17 cellular contexts compared by ENCODE assay signal in the genomic region with DNA sequence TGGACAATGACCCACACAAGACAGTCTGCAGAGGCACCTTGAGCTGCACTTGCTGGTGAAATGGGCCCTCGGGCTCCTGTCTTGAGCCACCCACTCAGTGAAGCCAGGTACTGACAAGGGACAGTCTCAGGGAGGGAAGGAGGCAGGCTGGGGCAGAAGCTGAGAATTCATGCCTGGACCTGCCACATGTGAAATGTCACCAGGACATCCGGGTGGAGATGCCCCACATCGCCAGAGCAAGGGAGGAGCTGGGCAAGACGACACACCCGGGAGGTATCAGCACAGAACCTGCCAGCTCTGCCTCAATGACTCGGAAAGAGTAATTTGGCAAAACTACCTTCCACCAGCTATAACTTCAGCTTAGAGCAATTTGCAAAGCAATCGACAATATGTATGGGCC. TPM values are rescaled to one million over a fixed set of nuclear protein-coding genes. Genes with fewer than 3 reads are reported as not detected.
A peak's percentile ranks its signal among the peaks of the same experiment; 100 is the strongest.
DNase-seq lines count a peak whose midpoint lies in the region; ATAC-seq and TF ChIP-seq lines count a peak whose summit lies in the region.
"Had no signal": no experiment of that assay in that cellular context is flagged by ENCODE, and none has a peak within 500 bp of the region (broad histone marks: within the 10 kb centered on the region; RNA-seq: fewer than 3 reads in every experiment).

No MANE protein-coding gene starts in this region.

- no peak for DNase-seq in CD4-positive, alpha-beta memory T cell
- DNase-seq in T-cell = no peak
- peak; percentile 24 for DNase-seq in epithelial cell of prostate (ENCODE audit: low read depth, low spot score)
- no peak for DNase-seq in neuronal stem cell (ENCODE audit: low spot score)
- DNase-seq in WERI-Rb-1 = no peak
- DNase-seq in left lobe of liver (ENCODE audit: low spot score) = no peak
- DNase-seq: activated B cell treated with CpG ODN at 0.5 μM for 24 hours, heart left ventricle, KBM-7, left lung, NCI-H146, NCI-H510A treated with DMSO at 0.1 percent for 48 hours, SK-N-SH, T-helper 9 cell had no signal

- peak overlapping the region; percentile 65 for H3K18ac ChIP-seq in neuronal stem cell (ENCODE audit: low read length)

- no peak overlapping the region for H3K23ac ChIP-seq in neuronal stem cell (ENCODE audit: low read depth, low read length, poor library complexity)

- peaks cover 24 to 47% (median 36%) of the 10 kb centered on the region in 4 donors for H3K4me1 Mint-ChIP-seq in CD4-positive, alpha-beta memory T cell
- H3K4me1 Mint-ChIP-seq in T-cell = peaks cover 23 to 42% (median 26%) of the 10 kb centered on the region in 3 donors

- H4K91ac ChIP-seq in neuronal stem cell (ENCODE audit: low read depth, low read length, poor library complexity) = no peak overlapping the region

- H3K4me3 ChIP-seq in CD4-positive, alpha-beta memory T cell (ENCODE audit: low read length in 2 of 2) = no peak overlapping the region
- H3K4me3 ChIP-seq in neuronal stem cell (ENCODE audit: low read length in 2 of 2) (peak overlapping the region in 1 of 2 donors; percentile 28), WERI-Rb-1 (ENCODE audit: low read depth, low read length) (no peak overlapping the region)
- H3K4me3 ChIP-seq: heart left ventricle, left lung had no signal

- H3K4me3 Mint-ChIP-seq in CD4-positive, alpha-beta memory T cell = peak overlapping the region in 1 of 8 donors; percentile 24
- H3K4me3 Mint-ChIP-seq in T-cell = no peak overlapping the region
- H3K4me3 Mint-ChIP-seq: activated B cell treated with CpG ODN at 0.5 μM for 24 hours; activated T-helper 1 cell treated with anti-CD3 and anti-CD28 coated beads, Interleukin-12 subunit alpha, Interleukin-12 subunit beta, Interleukin-2, Interleukin-4 antibody, amounts not matched to agents 30 ng/mL and 10 ng/mL and 1 ng/mL, durations not matched to agents 14 hours and 24 hours and 36 hours had no signal

- H3K27ac ChIP-seq in CD4-positive, alpha-beta memory T cell (ENCODE audit: low read depth, low read length) = no peak overlapping the region
- H3K27ac ChIP-seq in epithelial cell of prostate (peak overlapping the region; percentile 59), neuronal stem cell (replicated peaks; ENCODE audit: low read length) (no peak overlapping the region), WERI-Rb-1 (no peak overlapping the region)
- H3K27ac ChIP-seq: left lung had no signal

- H2BK120ac ChIP-seq in neuronal stem cell (ENCODE audit: low read depth, low read length) = no peak overlapping the region

- no peak overlapping the region for H3K4ac ChIP-seq in neuronal stem cell (ENCODE audit: low read length)

- peak overlapping the region; percentile 61 for H2AK5ac ChIP-seq in neuronal stem cell (ENCODE audit: low read depth, low read length)

- CTCF ChIA-PET in CD4-positive, alpha-beta memory T cell (lab: Charles Lee; ENCODE audit: partially characterized antibody) = interaction anchor here (1.2 to 4.9 kb wide), 3 partner anchors 11 to 25 kb away, joined by 3 to 30 read pairs (median 4); a partner anchor contains a TSS
- CTCF ChIA-PET in T-cell (lab: Charles Lee) = no interaction called here

- H3K27me3 Mint-ChIP-seq in CD4-positive, alpha-beta memory T cell = no peaks in the 10 kb centered on the region
- H3K27me3 Mint-ChIP-seq in T-cell = no peaks in the 10 kb centered on the region
- H3K27me3 Mint-ChIP-seq: activated B cell treated with CpG ODN at 0.5 μM for 24 hours had no signal

- no peak overlapping the region for H4K8ac ChIP-seq in neuronal stem cell (ENCODE audit: low read depth, low read length)

- POLR2A ChIA-PET in CD4-positive, alpha-beta memory T cell (lab: Charles Lee; ENCODE audit: partially characterized antibody) = interaction anchor here (1.0 to 2.3 kb wide), 6 partner anchors 10 to 26 kb away, joined by 3 to 8 read pairs (median 4); no protein-coding TSS in a partner anchor
- POLR2A ChIA-PET in T-cell (lab: Charles Lee) = interaction anchor here in 1 of 2 donors (0.6 kb wide), 1 partner anchor 18 kb away, joined by 6 read pairs; no protein-coding TSS in a partner anchor

- no peak overlapping the region for H3K4me2 ChIP-seq in neuronal stem cell (ENCODE audit: insufficient read depth, low read length, poor library complexity, severe bottlenecking)
- H3K4me2 ChIP-seq: SK-N-SH had no signal

- no peak overlapping the region for H3K14ac ChIP-seq in neuronal stem cell (ENCODE audit: low read length)

- H2BK15ac ChIP-seq in neuronal stem cell (ENCODE audit: low read length) = no peak overlapping the region

- H3K9me3 ChIP-seq in CD4-positive, alpha-beta memory T cell (ENCODE audit: control insufficient read depth in 1 of 2, low read length in 2 of 2) = no peaks in the 10 kb centered on the region
- H3K9me3 ChIP-seq in neuronal stem cell (replicated peaks in 1 of 2; ENCODE audit: control insufficient read depth in 2 of 2, insufficient read depth in 1 of 2, low read depth in 1 of 2, low read length in 2 of 2) = no peaks in the 10 kb centered on the region
- no peaks in the 10 kb centered on the region for H3K9me3 ChIP-seq in WERI-Rb-1 (ENCODE audit: severe bottlenecking)
- H3K9me3 ChIP-seq: heart left ventricle, left lung, SK-N-SH had no signal

- H3K79me1 ChIP-seq in neuronal stem cell (ENCODE audit: low read depth, low read length) = no peaks in the 10 kb centered on the region

- H3K4me1 ChIP-seq in CD4-positive, alpha-beta memory T cell (ENCODE audit: insufficient read depth, low read length) = peaks cover 19% of the 10 kb centered on the region
- H3K4me1 ChIP-seq in neuronal stem cell (ENCODE audit: control insufficient read depth in 2 of 2, insufficient read depth in 1 of 2, low read depth in 1 of 2, low read length in 2 of 2) = no peaks in the 10 kb centered on the region
- H3K4me1 ChIP-seq: left lung had no signal

- peaks cover 8% of the 10 kb centered on the region for H3K36me3 ChIP-seq in CD4-positive, alpha-beta memory T cell (ENCODE audit: insufficient read depth, low read length)
- H3K36me3 ChIP-seq in neuronal stem cell (replicated peaks in 1 of 2; ENCODE audit: control insufficient read depth in 2 of 2, insufficient read depth in 2 of 2, low read length in 2 of 2) = no peaks in the 10 kb centered on the region
- no peaks in the 10 kb centered on the region for H3K36me3 ChIP-seq in WERI-Rb-1

- peak overlapping the region in 5 of 7 donors; percentile 41 to 81 (median 51) for H3K27ac Mint-ChIP-seq in CD4-positive, alpha-beta memory T cell
- peak overlapping the region; percentile 36 to 84 for H3K27ac Mint-ChIP-seq in T-cell
- H3K27ac Mint-ChIP-seq: activated B cell treated with CpG ODN at 0.5 μM for 24 hours had no signal

- intact Hi-C loops in CD4-positive, alpha-beta memory T cell (cut with micrococcal nuclease) = no loop called here

- WGBS in neuronal stem cell (ENCODE audit: extremely low coverage in 2 of 2, insufficient read length in 2 of 2, insufficient replicate concordance in 1 of 2), 2 donors = no CpG with 5 or more reads among the region's 7 CpGs

- H2AFZ ChIP-seq in neuronal stem cell (ENCODE audit: low read length) = no peak overlapping the region

- H3K36me3 Mint-ChIP-seq in CD4-positive, alpha-beta memory T cell = peaks cover under 1 to 22% of the 10 kb centered on the region in 2 donors
- peaks cover 9% of the 10 kb centered on the region for H3K36me3 Mint-ChIP-seq in T-cell
- H3K36me3 Mint-ChIP-seq: activated naive CD4-positive, alpha-beta T cell treated with anti-CD3 and anti-CD28 coated beads, Interleukin-2, amount 50 U/mL, for 72 hours had no signal

- no peak overlapping the region for H2BK5ac ChIP-seq in neuronal stem cell (ENCODE audit: low read length)

- TF ChIP-seq CTCF in WERI-Rb-1 (IDR thresholded peaks at IDR 0.05; ENCODE audit: low read depth, low read length) = no peak

- no peaks in the 10 kb centered on the region for H3K9me3 Mint-ChIP-seq in CD4-positive, alpha-beta memory T cell
- no peaks in the 10 kb centered on the region for H3K9me3 Mint-ChIP-seq in T-cell
- H3K9me3 Mint-ChIP-seq: activated B cell treated with CpG ODN at 0.5 μM for 24 hours; activated naive CD4-positive, alpha-beta T cell treated with anti-CD3 and anti-CD28 coated beads, Interleukin-2, amount 50 U/mL, for 72 hours had no signal

- H3K9ac ChIP-seq in neuronal stem cell (ENCODE audit: low read depth, low read length, poor library complexity) = no peak overlapping the region
- H3K9ac ChIP-seq: SK-N-SH had no signal

- H3K27me3 ChIP-seq in CD4-positive, alpha-beta memory T cell (ENCODE audit: insufficient read depth, low read length) = no peaks in the 10 kb centered on the region
- H3K27me3 ChIP-seq in neuronal stem cell (ENCODE audit: control insufficient read depth in 3 of 3, insufficient read depth in 3 of 3, low read depth in 1 of 3, low read length in 3 of 3) (no peaks in the 10 kb centered on the region), WERI-Rb-1 (ENCODE audit: insufficient read depth, low read depth, severe bottlenecking) (no peaks in the 10 kb centered on the region)
- H3K27me3 ChIP-seq: heart left ventricle, left lung had no signal

- no peak overlapping the region for H2BK12ac ChIP-seq in neuronal stem cell (ENCODE audit: low read length)

- ATAC-seq in T-cell (replicated peaks in 1 of 4) = no peak
- ATAC-seq in left lobe of liver = no peak
- no peak for ATAC-seq in HG03135 (IDR thresholded peaks at IDR 0.05; ENCODE audit: unreplicated experiment)
- ATAC-seq: activated naive CD4-positive, alpha-beta T cell treated with anti-CD3 and anti-CD28 coated beads, Interleukin-2, amount 50 U/mL, for 72 hours; left lung had no signal

RNA-seq across cellular contexts. Expression of a gene that starts 23.5 kb away (rescaled TPM):
- 10 to 100 TPM; 29.3 to 35.5 TPM for total RNA-seq in CD4-positive, alpha-beta memory T cell
- 1 to 10 TPM; 7.5 to 7.7 TPM for polyA plus RNA-seq in CD4-positive, alpha-beta memory T cell
- total RNA-seq in T-cell = 10 to 100 TPM; 21.2 to 44.1 (median 35.9) TPM
- polyA plus RNA-seq in neuronal stem cell (2013, experiment 1 of 2) = 0.84 TPM
- 0.93 TPM for polyA plus RNA-seq in neuronal stem cell (2013, experiment 2 of 2)
- total RNA-seq in left lobe of liver = 56.6 TPM
